In the genomic region with DNA sequence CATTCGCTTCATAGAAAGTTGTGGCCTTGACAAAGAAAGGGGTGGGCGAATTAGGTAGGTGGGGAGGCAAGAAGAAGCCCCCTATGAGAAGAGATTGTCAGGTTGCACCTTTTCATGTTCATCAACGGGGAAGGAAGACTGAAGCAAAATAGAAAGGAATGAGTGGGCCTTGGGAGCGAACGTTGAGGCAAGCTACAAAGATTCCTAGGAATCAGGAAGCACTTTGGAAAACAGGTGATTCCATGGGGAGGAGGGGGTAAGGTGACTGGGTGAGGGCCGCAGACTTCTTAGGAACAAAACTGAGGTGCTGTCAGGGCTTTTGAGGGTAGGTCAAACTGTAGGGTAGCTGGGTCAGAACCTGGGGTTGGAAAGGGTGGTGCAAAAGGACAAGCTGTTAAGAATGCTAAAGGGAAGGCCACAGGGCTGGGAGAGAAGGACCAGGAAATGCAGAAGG, we compare ENCODE assay signal across 2 cellular contexts.
TF ChIP-seq lines count a peak whose summit lies in the region.

No MANE protein-coding gene starts in this region.

TF ChIP-seq in endothelial cell of umbilical vein, 7 proteins besides CTCF, POLR2A, EP300 and RAD21 (continued from another document):
- TF ChIP-seq, protein P1, sequence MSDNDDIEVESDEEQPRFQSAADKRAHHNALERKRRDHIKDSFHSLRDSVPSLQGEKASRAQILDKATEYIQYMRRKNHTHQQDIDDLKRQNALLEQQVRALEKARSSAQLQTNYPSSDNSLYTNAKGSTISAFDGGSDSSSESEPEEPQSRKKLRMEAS (IDR thresholded peaks at IDR 0.05; ENCODE audit: insufficient read depth, insufficient read length), result no peak

TF ChIP-seq in neural cell, 6 proteins besides CTCF, POLR2A, EP300 and RAD21 (continued from another document):
- TF ChIP-seq, protein P2, sequence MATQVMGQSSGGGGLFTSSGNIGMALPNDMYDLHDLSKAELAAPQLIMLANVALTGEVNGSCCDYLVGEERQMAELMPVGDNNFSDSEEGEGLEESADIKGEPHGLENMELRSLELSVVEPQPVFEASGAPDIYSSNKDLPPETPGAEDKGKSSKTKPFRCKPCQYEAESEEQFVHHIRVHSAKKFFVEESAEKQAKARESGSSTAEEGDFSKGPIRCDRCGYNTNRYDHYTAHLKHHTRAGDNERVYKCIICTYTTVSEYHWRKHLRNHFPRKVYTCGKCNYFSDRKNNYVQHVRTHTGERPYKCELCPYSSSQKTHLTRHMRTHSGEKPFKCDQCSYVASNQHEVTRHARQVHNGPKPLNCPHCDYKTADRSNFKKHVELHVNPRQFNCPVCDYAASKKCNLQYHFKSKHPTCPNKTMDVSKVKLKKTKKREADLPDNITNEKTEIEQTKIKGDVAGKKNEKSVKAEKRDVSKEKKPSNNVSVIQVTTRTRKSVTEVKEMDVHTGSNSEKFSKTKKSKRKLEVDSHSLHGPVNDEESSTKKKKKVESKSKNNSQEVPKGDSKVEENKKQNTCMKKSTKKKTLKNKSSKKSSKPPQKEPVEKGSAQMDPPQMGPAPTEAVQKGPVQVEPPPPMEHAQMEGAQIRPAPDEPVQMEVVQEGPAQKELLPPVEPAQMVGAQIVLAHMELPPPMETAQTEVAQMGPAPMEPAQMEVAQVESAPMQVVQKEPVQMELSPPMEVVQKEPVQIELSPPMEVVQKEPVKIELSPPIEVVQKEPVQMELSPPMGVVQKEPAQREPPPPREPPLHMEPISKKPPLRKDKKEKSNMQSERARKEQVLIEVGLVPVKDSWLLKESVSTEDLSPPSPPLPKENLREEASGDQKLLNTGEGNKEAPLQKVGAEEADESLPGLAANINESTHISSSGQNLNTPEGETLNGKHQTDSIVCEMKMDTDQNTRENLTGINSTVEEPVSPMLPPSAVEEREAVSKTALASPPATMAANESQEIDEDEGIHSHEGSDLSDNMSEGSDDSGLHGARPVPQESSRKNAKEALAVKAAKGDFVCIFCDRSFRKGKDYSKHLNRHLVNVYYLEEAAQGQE (IDR thresholded peaks at IDR 0.05; ENCODE audit: borderline replicate concordance), result peak; percentile 5
